1 cellular context compared by ENCODE assay signal in genomic region chr5:108379722-108380530, GRCh38.
TF ChIP-seq lines count a peak whose summit lies in the region.

No MANE protein-coding gene starts in this region.

TF ChIP-seq in HepG2, 621 proteins besides CTCF, POLR2A, EP300 and RAD21 (continued from another document):
- TF ChIP-seq FUBP1 (CRISPR knock-in tag; IDR thresholded peaks at IDR 0.05; ENCODE audit: borderline replicate concordance) = no peak
- TF ChIP-seq ZSCAN21 (CRISPR knock-in tag; IDR thresholded peaks at IDR 0.05; ENCODE audit: borderline replicate concordance) = no peak
- TF ChIP-seq FOSL2 (CRISPR knock-in tag; IDR thresholded peaks at IDR 0.05) = peak; percentile 47; the same call in 1 of the 2 replicates
- no peak for TF ChIP-seq GLI4 (CRISPR knock-in tag; IDR thresholded peaks at IDR 0.05; ENCODE audit: borderline replicate concordance)
- no peak for TF ChIP-seq PLRG1 (conservative IDR thresholded peaks at IDR 0.05)
- no peak for TF ChIP-seq CREB1 (IDR thresholded peaks at IDR 0.05)
- TF ChIP-seq CREB1 (CRISPR knock-in tag; IDR thresholded peaks at IDR 0.05) = no peak
- TF ChIP-seq XRCC5 (optimal IDR thresholded peaks at IDR 0.05; ENCODE audit: low read length) = peak; percentile 2
- 0 out of 2 replicates have a peak, but pooled peaks have one; percentile 15 for TF ChIP-seq ELF3 (CRISPR knock-in tag; IDR thresholded peaks at IDR 0.05)
- TF ChIP-seq NR0B2 (CRISPR knock-in tag; IDR thresholded peaks at IDR 0.05) = no peak
- TF ChIP-seq GMEB2 (CRISPR knock-in tag; IDR thresholded peaks at IDR 0.05; ENCODE audit: low read depth) = no peak
- TF ChIP-seq CEBPB (IDR thresholded peaks at IDR 0.05; ENCODE audit: borderline replicate concordance, low read depth, low read length) = no peak
- no peak for TF ChIP-seq ZNF136 (CRISPR knock-in tag; IDR thresholded peaks at IDR 0.05; ENCODE audit: low read depth)
- TF ChIP-seq PAXIP1 (CRISPR knock-in tag; conservative IDR thresholded peaks at IDR 0.05) = 0 out of 2 replicates have a peak, but pooled peaks have one; percentile 10
- no peak for TF ChIP-seq ZNF33B (CRISPR knock-in tag; IDR thresholded peaks at IDR 0.05)
- 0 out of 2 replicates have a peak, but pooled peaks have one; percentile 36 for TF ChIP-seq ZBTB7B (CRISPR knock-in tag; IDR thresholded peaks at IDR 0.05)
- peak; percentile 26; the same call in 1 of the 2 replicates for TF ChIP-seq DRAP1 (CRISPR knock-in tag; IDR thresholded peaks at IDR 0.05)
- no peak for TF ChIP-seq ZFY (CRISPR knock-in tag; IDR thresholded peaks at IDR 0.05)
- no peak for TF ChIP-seq ZNF292 (CRISPR knock-in tag; IDR thresholded peaks at IDR 0.05; ENCODE audit: borderline replicate concordance, low read depth)
- TF ChIP-seq HDAC1 (CRISPR knock-in tag; IDR thresholded peaks at IDR 0.05) = no peak
- no peak for TF ChIP-seq NFKB2 (CRISPR knock-in tag; IDR thresholded peaks at IDR 0.05; ENCODE audit: borderline replicate concordance)
- TF ChIP-seq PRDM15 (CRISPR knock-in tag; IDR thresholded peaks at IDR 0.05) = no peak
- no peak for TF ChIP-seq CAMTA2 (CRISPR knock-in tag; IDR thresholded peaks at IDR 0.05; ENCODE audit: borderline replicate concordance)
- 0 out of 2 replicates have a peak, but pooled peaks have one; percentile 14 for TF ChIP-seq SOX5 (CRISPR knock-in tag; IDR thresholded peaks at IDR 0.05; ENCODE audit: borderline replicate concordance)
- no peak for TF ChIP-seq ZNF326 (CRISPR knock-in tag; IDR thresholded peaks at IDR 0.05; ENCODE audit: borderline replicate concordance)
- peak; percentile 40; the same call in 1 of the 2 replicates for TF ChIP-seq HNF4A (CRISPR knock-in tag; IDR thresholded peaks at IDR 0.05)
- no peak for TF ChIP-seq NR2F6 (IDR thresholded peaks at IDR 0.05)
- 0 out of 2 replicates have a peak, but pooled peaks have one; percentile 15 for TF ChIP-seq NR2F6 (CRISPR knock-in tag; IDR thresholded peaks at IDR 0.05)
- TF ChIP-seq ZBTB37 (CRISPR knock-in tag; IDR thresholded peaks at IDR 0.05) = no peak
- TF ChIP-seq ZNF770 (CRISPR knock-in tag; IDR thresholded peaks at IDR 0.05) = no peak
- TF ChIP-seq ZNF891 (CRISPR knock-in tag; IDR thresholded peaks at IDR 0.05) = no peak
- TF ChIP-seq GATAD1 (CRISPR knock-in tag; IDR thresholded peaks at IDR 0.05) = no peak
- no peak for TF ChIP-seq ZNF572 (CRISPR knock-in tag; IDR thresholded peaks at IDR 0.05)
- no peak for TF ChIP-seq FOXO1 (CRISPR knock-in tag; IDR thresholded peaks at IDR 0.05)
- no peak for TF ChIP-seq ZNF512B (CRISPR knock-in tag; IDR thresholded peaks at IDR 0.05; ENCODE audit: borderline replicate concordance)
- TF ChIP-seq LRRFIP1 (CRISPR knock-in tag; conservative IDR thresholded peaks at IDR 0.05) = no peak
